Comparison of ENCODE assay signal across 1 cellular context in genomic region chr1:7285856-7286454, GRCh38.
TF ChIP-seq lines count a peak whose summit lies in the region.

No MANE protein-coding gene starts in this region.

TF ChIP-seq in HepG2, 621 proteins besides CTCF, POLR2A, EP300 and RAD21:
- TF ChIP-seq TSC22D2 (CRISPR knock-in tag; IDR thresholded peaks at IDR 0.05; ENCODE audit: borderline replicate concordance) (no peak), MNT (IDR thresholded peaks at IDR 0.05) (peak; percentile 67)
TF ChIP-seq in HepG2: peak in this region for 1.
